ENCODE assay signal across 10 cellular contexts in the genomic region with DNA sequence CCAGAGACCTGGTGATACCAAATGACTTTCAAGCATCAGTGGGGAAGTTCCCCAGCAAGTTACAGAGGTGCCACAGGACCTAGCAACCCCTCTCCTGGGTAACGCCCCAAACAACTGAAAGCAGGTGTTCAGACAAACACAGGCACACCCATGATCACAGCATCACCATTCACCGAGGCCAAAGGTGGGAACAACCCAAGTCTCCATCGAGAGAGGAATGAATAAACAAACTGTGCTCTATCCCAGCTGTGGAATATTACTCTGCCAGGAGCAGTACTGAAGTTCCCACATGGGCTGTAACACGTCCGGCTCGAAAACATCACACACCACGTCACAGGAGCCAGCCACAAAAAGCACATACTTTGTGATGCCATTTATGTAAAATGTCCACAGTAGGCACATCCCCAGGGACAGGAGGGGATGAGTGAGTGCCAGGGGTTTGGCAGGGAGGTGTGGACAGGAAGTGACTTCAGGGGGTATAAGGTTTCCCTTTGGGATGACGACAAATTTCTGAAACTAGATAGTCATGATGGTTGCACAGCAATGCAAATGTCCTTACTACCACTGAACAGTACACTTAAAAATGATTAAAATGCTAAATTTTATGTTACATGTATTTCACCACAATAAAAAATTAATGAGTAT.
"Had no signal": no experiment of that assay in that cellular context is flagged by ENCODE, and none has a peak within 500 bp of the region (broad histone marks: within the 10 kb centered on the region; RNA-seq: fewer than 3 reads in every experiment).

No MANE protein-coding gene starts in this region.

- H3K9me3 Mint-ChIP-seq: activated T-cell treated with anti-CD3 and anti-CD28 coated beads, Interleukin-2, amount 50 U/mL, for 72 hours; natural killer cell had no signal

- H3K4me3 ChIP-seq: breast epithelium had no signal

- DNase-seq: activated CD4-positive, alpha-beta T cell treated with anti-CD3 and anti-CD28 coated beads for 1 hour; activated CD4-positive, alpha-beta T cell treated with anti-CD3 and anti-CD28 coated beads, Interleukin-2, amount 50 U/mL, for 48 hours; activated T-cell treated with anti-CD3 and anti-CD28 coated beads, Interleukin-2, amount 50 U/mL, for 72 hours; aorta; foreskin keratinocyte; natural killer cell; stimulated activated CD4-positive, alpha-beta T cell treated with anti-CD3 and anti-CD28 coated beads, Interleukin-15, amount 100 ng/mL, for 24 hours; stimulated activated CD4-positive, alpha-beta T cell treated with anti-CD3 and anti-CD28 coated beads, Interleukin-4, amount 100 ng/mL, for 24 hours had no signal

- H3K36me3 ChIP-seq: breast epithelium had no signal

- H3K27ac ChIP-seq: breast epithelium, foreskin keratinocyte had no signal

- H3K9me3 ChIP-seq: breast epithelium had no signal

- H3K27ac Mint-ChIP-seq: activated T-cell treated with anti-CD3 and anti-CD28 coated beads, Interleukin-2, amount 50 U/mL, for 72 hours; natural killer cell; progenitor cell of endocrine pancreas had no signal

- H3K27me3 Mint-ChIP-seq: progenitor cell of endocrine pancreas had no signal

- H3K36me3 Mint-ChIP-seq: natural killer cell had no signal

- H3K4me1 Mint-ChIP-seq: natural killer cell had no signal

- H3K4me3 Mint-ChIP-seq: activated T-cell treated with anti-CD3 and anti-CD28 coated beads, Interleukin-2, amount 50 U/mL, for 72 hours; natural killer cell had no signal

- H3K27me3 ChIP-seq: breast epithelium had no signal
